Comparison of ENCODE assay signal across 8 cellular contexts in genomic region chr3:188179006-188179966, GRCh38. TPM values are rescaled to one million over a fixed set of nuclear protein-coding genes. Genes with fewer than 3 reads are reported as not detected.
DNase-seq lines count a peak whose midpoint lies in the region; ATAC-seq and TF ChIP-seq lines count a peak whose summit lies in the region.
"Had no signal": no experiment of that assay in that cellular context is flagged by ENCODE, and none has a peak within 500 bp of the region (broad histone marks: within the 10 kb centered on the region; RNA-seq: fewer than 3 reads in every experiment).

No MANE protein-coding gene starts in this region.

- peak overlapping the region; percentile 78 for H2BK120ac ChIP-seq in IMR-90 (ENCODE audit: low read depth, low read length)

- H4K8ac ChIP-seq in IMR-90 (ENCODE audit: low read depth in 2 of 2, low read length in 2 of 2), result peak overlapping the region in 1 of 2 experiments; percentile 66; a peak in 3 of 4 replicates

- TF ChIP-seq CTCF in IMR-90 (conservative IDR thresholded peaks at IDR 0.05; ENCODE audit: low read depth, low read length), result peak; percentile 31
- TF ChIP-seq CTCF in suprapubic skin (IDR thresholded peaks at IDR 0.05), result no peak

- peak overlapping the region; percentile 65 for H3K9ac ChIP-seq in IMR-90 (ENCODE audit: low read depth, low read length)

- peak overlapping the region; percentile 85 for H4K91ac ChIP-seq in IMR-90 (ENCODE audit: insufficient read depth, low read depth, low read length)

- BruUV-seq in IMR-90 (replicated peaks; lab: Mats Ljungman, UMichigan), result no TSS peak

- peaks cover 45% of the 10 kb centered on the region for H3K9me1 ChIP-seq in IMR-90 (ENCODE audit: insufficient read depth, low read length)

- no peak overlapping the region for H3K4me3 Mint-ChIP-seq in activated T-helper 17 cell treated with anti-CD3 and anti-CD28 coated beads, Interleukin-2, amount 50 U/mL, for 72 hours
- H3K4me3 Mint-ChIP-seq in immature natural killer cell, result peak overlapping the region in 3 of 5 donors; percentile 10 to 54 (median 16)
- no peak overlapping the region for H3K4me3 Mint-ChIP-seq in activated CD4-positive, alpha-beta memory T cell treated with anti-CD3 and anti-CD28 coated beads for 36 hours
- H3K4me3 Mint-ChIP-seq: activated naive CD4-positive, alpha-beta T cell treated with anti-CD3 and anti-CD28 coated beads for 36 hours had no signal

- 23% methylated on average over 9 of the region's 16 CpGs; no CpG with 5 or more reads in 1 of the 2 experiments for whole genome bisulfite sequencing in IMR-90 (ENCODE audit: extremely low coverage in 2 of 2, insufficient read length in 1 of 2), 2 experiments
- 65% methylated on average over 16 of the region's 16 CpGs for WGBS in suprapubic skin

- peak overlapping the region; percentile 89 for H3K23ac ChIP-seq in IMR-90 (ENCODE audit: low read depth, low read length)

- H3K27ac ChIP-seq in IMR-90 (ENCODE audit: insufficient read depth, low read length), result peak overlapping the region; percentile 86
- peak overlapping the region; percentile 53 for H3K27ac ChIP-seq in suprapubic skin

- peak overlapping the region; percentile 68; the same call in 1 of the 3 replicates for H2BK15ac ChIP-seq in IMR-90 (ENCODE audit: low read depth, low read length)

- H3K36me3 Mint-ChIP-seq in activated T-helper 17 cell treated with anti-CD3 and anti-CD28 coated beads, Interleukin-2, amount 50 U/mL, for 72 hours (ENCODE audit: low read depth), result peaks cover 35% of the 10 kb centered on the region
- H3K36me3 Mint-ChIP-seq in immature natural killer cell, result peaks cover 8 to 20% (median 19%) of the 10 kb centered on the region in 3 donors
- peaks cover 22% of the 10 kb centered on the region for H3K36me3 Mint-ChIP-seq in activated CD4-positive, alpha-beta memory T cell treated with anti-CD3 and anti-CD28 coated beads for 36 hours

- peak overlapping the region; percentile 63 for H2BK20ac ChIP-seq in IMR-90 (ENCODE audit: low read depth, low read length)

- peak overlapping the region; percentile 39 for H3K4me2 ChIP-seq in IMR-90 (ENCODE audit: low read depth, low read length)

- no peak for TF ChIP-seq EP300 in suprapubic skin (IDR thresholded peaks at IDR 0.05)

- in situ Hi-C loops in IMR-90 (cut with MboI; ENCODE audit: low sequenced_read_pairs), result loop anchor here (10.0 kb wide), 1 partner anchor 434 kb away; the partner anchor contains the start of gene BCL6

- H3K4me1 Mint-ChIP-seq in activated T-helper 17 cell treated with anti-CD3 and anti-CD28 coated beads, Interleukin-2, amount 50 U/mL, for 72 hours, result peaks cover 41% of the 10 kb centered on the region
- H3K4me1 Mint-ChIP-seq in immature natural killer cell, result peaks cover 52 to 67% of the 10 kb centered on the region in 2 donors
- H3K4me1 Mint-ChIP-seq in activated CD4-positive, alpha-beta memory T cell treated with anti-CD3 and anti-CD28 coated beads for 36 hours (ENCODE audit: low read depth), result peaks cover 31% of the 10 kb centered on the region

- intact Hi-C loops in IMR-90 (cut with micrococcal nuclease), result loop anchor here (2.0 kb wide), 1 partner anchor 436 kb away; no protein-coding TSS in a partner anchor
- intact Hi-C loops in activated CD4-positive, alpha-beta memory T cell treated with anti-CD3 and anti-CD28 coated beads for 36 hours (cut with micrococcal nuclease), result no loop called here

- peak; percentile 90 for ATAC-seq in IMR-90 (ENCODE audit: low read depth)
- no peak for ATAC-seq in activated T-helper 17 cell treated with anti-CD3 and anti-CD28 coated beads, Interleukin-2, amount 50 U/mL, for 72 hours (replicated peaks)

- H3K27ac Mint-ChIP-seq in activated T-helper 17 cell treated with anti-CD3 and anti-CD28 coated beads, Interleukin-2, amount 50 U/mL, for 72 hours, result peak overlapping the region; percentile 29
- H3K27ac Mint-ChIP-seq in immature natural killer cell, result peak overlapping the region in 5 of 6 donors; percentile 50 to 82 (median 56)
- H3K27ac Mint-ChIP-seq in activated CD4-positive, alpha-beta memory T cell treated with anti-CD3 and anti-CD28 coated beads for 36 hours, result no peak overlapping the region
- H3K27ac Mint-ChIP-seq: activated naive CD4-positive, alpha-beta T cell treated with anti-CD3 and anti-CD28 coated beads for 36 hours had no signal

- no peaks in the 10 kb centered on the region for H3K27me3 Mint-ChIP-seq in activated T-helper 17 cell treated with anti-CD3 and anti-CD28 coated beads, Interleukin-2, amount 50 U/mL, for 72 hours
- H3K27me3 Mint-ChIP-seq in immature natural killer cell (ENCODE audit: low read depth in 3 of 3), result peaks cover 0 to 4% (median 0%) of the 10 kb centered on the region in 3 donors
- H3K27me3 Mint-ChIP-seq in activated CD4-positive, alpha-beta memory T cell treated with anti-CD3 and anti-CD28 coated beads for 36 hours, result no peaks in the 10 kb centered on the region

- H3K9me3 ChIP-seq in IMR-90 (ENCODE audit: control insufficient read depth, insufficient read depth, low read length) (no peaks in the 10 kb centered on the region), suprapubic skin (no peaks in the 10 kb centered on the region)

- peak overlapping the region; percentile 67; the same call in 1 of the 2 replicates for H3K56ac ChIP-seq in IMR-90 (ENCODE audit: extremely low read depth, insufficient read depth, low read length)

- peaks cover 83% of the 10 kb centered on the region for H4K20me1 ChIP-seq in IMR-90 (ENCODE audit: insufficient read depth, low read length)

- peaks cover 50 to 88% of the 10 kb centered on the region in 2 experiments for H3K79me1 ChIP-seq in IMR-90 (ENCODE audit: low read depth in 1 of 2, low read length in 2 of 2)

- TF ChIP-seq POLR2A in IMR-90 (IDR thresholded peaks at IDR 0.05; ENCODE audit: low read depth, low read length) (no peak), suprapubic skin (IDR thresholded peaks at IDR 0.05) (no peak)

- H3K27me3 ChIP-seq in IMR-90 (ENCODE audit: control insufficient read depth, insufficient read depth, low read length) (no peaks in the 10 kb centered on the region), suprapubic skin (no peaks in the 10 kb centered on the region)

- peak overlapping the region; percentile 45; the same call in 1 of the 2 replicates for H4K5ac ChIP-seq in IMR-90 (ENCODE audit: low read depth, low read length)

- H3K18ac ChIP-seq in IMR-90 (ENCODE audit: low read depth, low read length), result peak overlapping the region; percentile 70

- H3K9me3 Mint-ChIP-seq in activated T-helper 17 cell treated with anti-CD3 and anti-CD28 coated beads, Interleukin-2, amount 50 U/mL, for 72 hours, result no peaks in the 10 kb centered on the region
- H3K9me3 Mint-ChIP-seq in immature natural killer cell, result no peaks in the 10 kb centered on the region
- no peaks in the 10 kb centered on the region for H3K9me3 Mint-ChIP-seq in activated CD4-positive, alpha-beta memory T cell treated with anti-CD3 and anti-CD28 coated beads for 36 hours
- H3K9me3 Mint-ChIP-seq: activated naive CD4-positive, alpha-beta T cell treated with anti-CD3 and anti-CD28 coated beads for 36 hours had no signal

- peak overlapping the region; percentile 73 for H2AK9ac ChIP-seq in IMR-90 (replicated peaks; ENCODE audit: low read depth, low read length, poor library complexity)

- dilution Hi-C loops in IMR-90 (cut with HindIII; ENCODE audit: low sequenced_read_pairs, unreplicated experiment), result no loop called here

- H3K14ac ChIP-seq in IMR-90 (replicated peaks; ENCODE audit: low read depth, low read length), result peak overlapping the region; percentile 87

- peak; percentile 31 for TF ChIP-seq RAD21 in IMR-90 (IDR thresholded peaks at IDR 0.05; ENCODE audit: low read length)

- DNase-seq in IMR-90, result peak; percentile 92
- no peak for DNase-seq in immature natural killer cell
- DNase-seq in suprapubic skin (ENCODE audit: low spot score in 2 of 2), result no peak
- no peak for DNase-seq in activated CD4-positive, alpha-beta memory T cell treated with anti-CD3 and anti-CD28 coated beads for 36 hours
- DNase-seq in NCI-H82 treated with DMSO at 0.1 percent for 48 hours (lab: John Stamatoyannopoulos, UW; ENCODE audit: unreplicated experiment), result no peak
- no peak for DNase-seq in effector CD8-positive, alpha-beta T cell (lab: John Stamatoyannopoulos, UW)

- no peak overlapping the region for H3K4me3 ChIP-seq in IMR-90 (ENCODE audit: insufficient read depth, low read depth, low read length)
- H3K4me3 ChIP-seq in suprapubic skin, result no peak overlapping the region

- peak overlapping the region; percentile 41 for H2AFZ ChIP-seq in IMR-90 (replicated peaks; ENCODE audit: low read length, poor library complexity)

- peak overlapping the region; percentile 83 for H2AK5ac ChIP-seq in IMR-90 (ENCODE audit: low read depth, low read length)

- H2BK5ac ChIP-seq in IMR-90 (ENCODE audit: low read depth, low read length, poor library complexity, severe bottlenecking), result peak overlapping the region; percentile 72

- CTCF ChIA-PET in IMR-90 (lab: Yijun Ruan, JAX), result interaction anchor here (0.6 to 0.9 kb wide), 3 partner anchors 18 to 97 kb away, joined by 3 to 4 read pairs (median 3); no protein-coding TSS in a partner anchor
- CTCF ChIA-PET in activated CD4-positive, alpha-beta memory T cell treated with anti-CD3 and anti-CD28 coated beads for 36 hours (lab: Charles Lee), result interaction anchor here (0.5 kb wide), 1 partner anchor 282 kb away, joined by 3 read pairs; no protein-coding TSS in a partner anchor

- peak overlapping the region; percentile 91 for H3K4ac ChIP-seq in IMR-90 (ENCODE audit: low read depth, low read length)

- H3K4me1 ChIP-seq in IMR-90 (ENCODE audit: control insufficient read depth, insufficient read depth, low read length), result peaks cover 21% of the 10 kb centered on the region
- H3K4me1 ChIP-seq in suprapubic skin, result peaks cover 9% of the 10 kb centered on the region

- POLR2A ChIA-PET in IMR-90 (lab: Charles Lee; ENCODE audit: unreplicated experiment), result no interaction called here
- POLR2A ChIA-PET in activated CD4-positive, alpha-beta memory T cell treated with anti-CD3 and anti-CD28 coated beads for 36 hours (lab: Charles Lee), result interaction anchor here (0.7 kb wide), 1 partner anchor 9 kb away, joined by 3 read pairs; no protein-coding TSS in a partner anchor

- H3K36me3 ChIP-seq in IMR-90 (ENCODE audit: control insufficient read depth, insufficient read depth, low read length) (peaks cover 9% of the 10 kb centered on the region), suprapubic skin (no peaks in the 10 kb centered on the region)

TF ChIP-seq in IMR-90, 13 proteins besides CTCF, POLR2A, EP300 and RAD21 (continues in another document):
- TF ChIP-seq CHD1 (IDR thresholded peaks at IDR 0.05; ENCODE audit: low read depth, low read length), result no peak
- TF ChIP-seq RFX5 (IDR thresholded peaks at IDR 0.05; ENCODE audit: low read depth, low read length), result no peak

RNA-seq across cellular contexts. Expression of gene LPP, which starts 25.3 kb away (rescaled TPM):
- total RNA-seq in IMR-90 (2012; rRNA removed) (111 and 130 TPM in 2 replicates), suprapubic skin (100 to 1,000 TPM in 1 of 4 donors, 10 to 100 TPM in 3; 56.8 to 127 (median 84.2) TPM)
- polyA plus RNA-seq in IMR-90 (2012; rRNA removed) (16.0 and 17.6 TPM in 2 replicates), immature natural killer cell (10 to 100 TPM in 2 of 3 donors, 1 to 10 TPM in 1; 6.5 to 33.5 (median 11.3) TPM)
- polyA plus RNA-seq in IMR-90 (2012; cell fraction: cytosol; rRNA removed), result 7.4 and 10.6 TPM in 2 replicates
- polyA plus RNA-seq in IMR-90 (2012; cell fraction: nucleus; rRNA removed; ENCODE audit: low replicate concordance), result 35.2 and 36.9 TPM in 2 replicates
- 10 to 100 TPM; 46.6 to 92.4 TPM for total RNA-seq in activated T-helper 17 cell treated with anti-CD3 and anti-CD28 coated beads, Interleukin-2, amount 50 U/mL, for 72 hours
- 10 to 100 TPM; 41.0 to 43.6 TPM for total RNA-seq in activated CD4-positive, alpha-beta memory T cell treated with anti-CD3 and anti-CD28 coated beads for 36 hours

Comparison
In these comparisons a context has a peak if more than half of its experiments do, and no peak if none do; other contexts are left out.
1. H3K4me3 Mint-ChIP-seq: peak in immature natural killer cell (3 of 5); none in activated T-helper 17 cell treated with anti-CD3 and anti-CD28 coated beads, Interleukin-2, amount 50 U/mL, for 72 hours (single experiment) and activated CD4-positive, alpha-beta memory T cell treated with anti-CD3 and anti-CD28 coated beads for 36 hours (single experiment).